ENCODE assay signal across 11 cellular contexts in genomic region chr2:204453730-204454167, GRCh38.
DNase-seq lines count a peak whose midpoint lies in the region; ATAC-seq and TF ChIP-seq lines count a peak whose summit lies in the region.
"Had no signal": no experiment of that assay in that cellular context is flagged by ENCODE, and none has a peak within 500 bp of the region (broad histone marks: within the 10 kb centered on the region; RNA-seq: fewer than 3 reads in every experiment).

No MANE protein-coding gene starts in this region.

- H3K79me2 ChIP-seq in PC-9 (ENCODE audit: low read depth) = no peaks in the 10 kb centered on the region

- H3K4me1 ChIP-seq in PC-9 (replicated peaks; ENCODE audit: insufficient read depth) = peaks cover 15% of the 10 kb centered on the region

- H3K4me1 Mint-ChIP-seq in glutamatergic neuron (ENCODE audit: low read depth, unreplicated experiment) = peaks cover 43% of the 10 kb centered on the region
- no peaks in the 10 kb centered on the region for H3K4me1 Mint-ChIP-seq in activated T-cell treated with anti-CD3 and anti-CD28 coated beads, Interleukin-2, amount 50 U/mL, for 24 hours (ENCODE audit: low read depth)
- H3K4me1 Mint-ChIP-seq: activated CD4-positive, alpha-beta memory T cell treated with anti-CD3 and anti-CD28 coated beads, Interleukin-2, amount 10 ng/mL, durations not matched to agents 7 days and 5 days; natural killer cell had no signal

- no peak for ATAC-seq in GM21423 (IDR thresholded peaks at IDR 0.05; ENCODE audit: unreplicated experiment)
- ATAC-seq: natural killer cell had no signal

- H3F3A ChIP-seq in PC-9 (ENCODE audit: insufficient read depth, low read depth) = peaks cover 5% of the 10 kb centered on the region; the same call in 1 of the 2 replicates

- H3K4me3 Mint-ChIP-seq in glutamatergic neuron (ENCODE audit: unreplicated experiment) = no peak overlapping the region
- no peak overlapping the region for H3K4me3 Mint-ChIP-seq in activated T-cell treated with anti-CD3 and anti-CD28 coated beads, Interleukin-2, amount 50 U/mL, for 24 hours
- H3K4me3 Mint-ChIP-seq: activated CD4-positive, alpha-beta memory T cell treated with anti-CD3 and anti-CD28 coated beads, Interleukin-2, amount 10 ng/mL, durations not matched to agents 7 days and 5 days; natural killer cell had no signal

- H3K9me2 ChIP-seq in PC-9 (ENCODE audit: insufficient read depth) = no peaks in the 10 kb centered on the region

- H3K27me3 ChIP-seq in PC-9 (ENCODE audit: insufficient read depth, low read depth) = no peaks in the 10 kb centered on the region

- H2AFZ ChIP-seq in PC-9 = no peak overlapping the region

- TF ChIP-seq CTCF in glutamatergic neuron (IDR thresholded peaks at IDR 0.05; ENCODE audit: partially characterized antibody, unreplicated experiment) (no peak), PC-9 (conservative IDR thresholded peaks at IDR 0.05) (no peak)

- H3K9me3 Mint-ChIP-seq in glutamatergic neuron (ENCODE audit: unreplicated experiment) = no peaks in the 10 kb centered on the region
- no peaks in the 10 kb centered on the region for H3K9me3 Mint-ChIP-seq in activated T-cell treated with anti-CD3 and anti-CD28 coated beads, Interleukin-2, amount 50 U/mL, for 24 hours
- H3K9me3 Mint-ChIP-seq: activated CD4-positive, alpha-beta memory T cell treated with anti-CD3 and anti-CD28 coated beads, Interleukin-2, amount 10 ng/mL, durations not matched to agents 7 days and 5 days had no signal

- H3K36me3 Mint-ChIP-seq in glutamatergic neuron (ENCODE audit: unreplicated experiment) = no peaks in the 10 kb centered on the region
- no peaks in the 10 kb centered on the region for H3K36me3 Mint-ChIP-seq in activated T-cell treated with anti-CD3 and anti-CD28 coated beads, Interleukin-2, amount 50 U/mL, for 24 hours (ENCODE audit: low read depth)
- H3K36me3 Mint-ChIP-seq: natural killer cell had no signal

- H4K20me1 ChIP-seq in PC-9 (ENCODE audit: insufficient read depth) = no peaks in the 10 kb centered on the region

- intact Hi-C loops in PC-9 (cut with micrococcal nuclease; ENCODE audit: unreplicated experiment) = loop anchor here (5.0 kb wide), 1 partner anchor 94 kb away; the partner anchor contains the start of gene PARD3B

- H3K4me3 ChIP-seq in PC-9 = no peak overlapping the region

- BruUV-seq in PC-9 (replicated peaks; lab: Mats Ljungman, UMichigan) = no TSS peak

- H3K4me2 ChIP-seq in PC-9 = no peak overlapping the region

- H3K27me3 Mint-ChIP-seq in glutamatergic neuron (ENCODE audit: unreplicated experiment) = no peaks in the 10 kb centered on the region
- H3K27me3 Mint-ChIP-seq in activated T-cell treated with anti-CD3 and anti-CD28 coated beads, Interleukin-2, amount 50 U/mL, for 24 hours = peaks cover 6% of the 10 kb centered on the region
- H3K27me3 Mint-ChIP-seq: activated CD4-positive, alpha-beta memory T cell treated with anti-CD3 and anti-CD28 coated beads, Interleukin-2, amount 10 ng/mL, durations not matched to agents 7 days and 5 days had no signal

- no peak overlapping the region for H3K27ac ChIP-seq in PC-9

- H3K36me3 ChIP-seq in PC-9 (ENCODE audit: low read depth) = no peaks in the 10 kb centered on the region

- POLR2A ChIA-PET in PC-9 (lab: Charles Lee; ENCODE audit: unreplicated experiment) = no interaction called here

- DNase-seq in ELR (ENCODE audit: low read depth) (peak; percentile 13), RPMI7951 (ENCODE audit: low read depth) (peak; percentile 56), glutamatergic neuron (no peak), pulmonary artery endothelial cell (ENCODE audit: low read depth, low spot score) (peak; percentile 33), PC-9 (no peak), T-helper 1 cell (no peak)
- DNase-seq in activated T-cell treated with anti-CD3 and anti-CD28 coated beads, Interleukin-2, amount 50 U/mL, for 24 hours = no peak
- DNase-seq: activated CD4-positive, alpha-beta memory T cell treated with anti-CD3 and anti-CD28 coated beads, Interleukin-2, amount 10 ng/mL, durations not matched to agents 7 days and 5 days; natural killer cell; NCI-H1694 had no signal

- peak overlapping the region; percentile 24 for H3K27ac Mint-ChIP-seq in glutamatergic neuron (ENCODE audit: unreplicated experiment)
- H3K27ac Mint-ChIP-seq in activated T-cell treated with anti-CD3 and anti-CD28 coated beads, Interleukin-2, amount 50 U/mL, for 24 hours = no peak overlapping the region
- H3K27ac Mint-ChIP-seq: activated CD4-positive, alpha-beta memory T cell treated with anti-CD3 and anti-CD28 coated beads, Interleukin-2, amount 10 ng/mL, durations not matched to agents 7 days and 5 days; natural killer cell had no signal

- CTCF ChIA-PET in PC-9 (lab: Charles Lee) = no interaction called here

- no peaks in the 10 kb centered on the region for H3K9me3 ChIP-seq in PC-9 (ENCODE audit: insufficient read depth, low read depth)

Comparison
In these comparisons a context has a peak if more than half of its experiments do, and no peak if none do; other contexts are left out.
1. DNase-seq: peak in ELR (single experiment), RPMI7951 (single experiment) and pulmonary artery endothelial cell (single experiment); none in glutamatergic neuron (single experiment), PC-9 (0 of 2), T-helper 1 cell (0 of 5) and activated T-cell treated with anti-CD3 and anti-CD28 coated beads, Interleukin-2, amount 50 U/mL, for 24 hours (single experiment).